Comparison of ENCODE assay signal across 9 cellular contexts in the genomic region with DNA sequence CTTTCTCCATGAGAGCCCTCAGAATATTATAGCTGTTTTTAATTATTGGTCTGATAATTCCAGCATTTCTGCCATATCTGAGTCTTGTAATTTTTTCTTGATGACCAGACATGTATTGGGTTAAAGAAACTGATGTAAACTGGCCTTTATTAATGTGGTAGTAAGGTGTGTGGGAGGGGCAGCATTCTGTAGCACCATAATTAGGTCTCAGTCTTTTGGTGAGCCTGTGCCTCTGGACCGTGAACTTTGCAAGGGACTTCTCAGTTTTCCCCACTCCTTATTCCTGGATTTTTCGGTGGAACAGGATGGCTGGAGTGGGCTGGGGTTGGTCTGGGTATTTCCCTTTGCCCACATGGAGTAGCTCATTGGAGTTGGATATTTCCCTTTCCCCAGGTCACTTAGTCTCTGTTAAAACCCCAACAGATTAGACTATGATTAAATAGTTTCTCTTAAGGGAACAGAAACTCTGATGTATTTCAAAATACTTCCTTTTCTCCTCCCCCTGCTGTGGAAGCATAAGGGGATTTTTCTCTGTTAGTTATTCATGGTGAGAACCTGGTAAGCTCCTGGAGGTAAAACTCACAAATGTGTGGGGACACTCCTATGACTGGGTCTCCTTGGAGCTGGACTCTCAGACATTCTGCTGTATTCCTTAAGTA. TPM values are rescaled to one million over a fixed set of nuclear protein-coding genes. Genes with fewer than 3 reads are reported as not detected.
DNase-seq lines count a peak whose midpoint lies in the region; ATAC-seq lines count a peak whose summit lies in the region.
"Had no signal": no experiment of that assay in that cellular context is flagged by ENCODE, and none has a peak within 500 bp of the region (broad histone marks: within the 10 kb centered on the region; RNA-seq: fewer than 3 reads in every experiment).

No MANE protein-coding gene starts in this region.

- DNase-seq in amniotic epithelial cell (ENCODE audit: low read depth) (peak; percentile 69), DMS 273 treated with DMSO at 0.1 percent for 48 hours (lab: John Stamatoyannopoulos, UW) (no peak), 8988T (no peak), H4 (ENCODE audit: low spot score) (no peak)
- DNase-seq in activated effector memory CD4-positive, alpha-beta T cell treated with Interleukin-2 at 50 U/mL for 16 hours, result no peak

- peak overlapping the region; percentile 77 for H3K4me3 ChIP-seq in GM08714 (ENCODE audit: low read length)
- H3K4me3 ChIP-seq: BLaER1 had no signal

- peak; percentile 74 for ATAC-seq in GM19468 (IDR thresholded peaks at IDR 0.05; ENCODE audit: extremely low read depth, unreplicated experiment)
- ATAC-seq in HG03108 (IDR thresholded peaks at IDR 0.05; ENCODE audit: unreplicated experiment), result peak; percentile 80

RNA-seq across cellular contexts. Expression of gene FSD1L, which starts 52.4 kb away (rescaled TPM):
- 0.49 and 1.0 TPM in 2 replicates for total RNA-seq in H4 (2014; rRNA removed; shearing (Covaris generic))

RNA-seq across cellular contexts. Expression of gene FKTN, which starts 57.7 kb away (rescaled TPM):
- 11.9 and 31.2 TPM in 2 replicates for total RNA-seq in H4 (2014; rRNA removed; shearing (Covaris generic))
